Comparison of ENCODE assay signal across 10 cellular contexts in genomic region chr1:205375816-205376545, GRCh38. TPM values are rescaled to one million over a fixed set of nuclear protein-coding genes. Genes with fewer than 3 reads are reported as not detected.
A peak's percentile ranks its signal among the peaks of the same experiment; 100 is the strongest.
DNase-seq lines count a peak whose midpoint lies in the region; ATAC-seq and TF ChIP-seq lines count a peak whose summit lies in the region.
"Had no signal": no experiment of that assay in that cellular context is flagged by ENCODE, and none has a peak within 500 bp of the region (broad histone marks: within the 10 kb centered on the region; RNA-seq: fewer than 3 reads in every experiment).

No MANE protein-coding gene starts in this region.

- no peaks in the 10 kb centered on the region for H3K36me3 Mint-ChIP-seq in mesothelial cell of epicardium

- H3K27ac Mint-ChIP-seq in mesothelial cell of epicardium, result no peak overlapping the region
- H3K27ac Mint-ChIP-seq: B cell had no signal

- peaks cover 39% of the 10 kb centered on the region for H3K4me1 Mint-ChIP-seq in mesothelial cell of epicardium
- H3K4me1 Mint-ChIP-seq: B cell had no signal

- ATAC-seq in PC-3 (peak; percentile 54), HG02938 (IDR thresholded peaks at IDR 0.05; ENCODE audit: unreplicated experiment) (no peak)

- no peaks in the 10 kb centered on the region for H3K9me3 Mint-ChIP-seq in mesothelial cell of epicardium

- TF ChIP-seq CTCF in PC-3 (conservative IDR thresholded peaks at IDR 0.05; ENCODE audit: low read depth, low read length) (no peak; the same call in 1 of the 2 replicates), fibroblast of villous mesenchyme (IDR thresholded peaks at IDR 0.05; ENCODE audit: insufficient read depth, low read depth, low read length) (peak; percentile 13), thyroid gland (IDR thresholded peaks at IDR 0.05) (no peak), mesothelial cell of epicardium (IDR thresholded peaks at IDR 0.05; ENCODE audit: unreplicated experiment) (no peak)

- H3K27me3 ChIP-seq in PC-3 (ENCODE audit: low read length) (peaks cover 4% of the 10 kb centered on the region; the same call in 1 of the 2 replicates), thyroid gland (no peaks in the 10 kb centered on the region)

- TF ChIP-seq POLR2A in thyroid gland (IDR thresholded peaks at IDR 0.05), result peak in 1 of 2 donors; percentile 39

- 38 to 39% methylated on average over 6 of the region's 6 CpGs for WGBS in thyroid gland, 2 donors

- no peak overlapping the region for H3K9ac ChIP-seq in PC-3 (ENCODE audit: low read length)
- H3K9ac ChIP-seq: KMS-11 had no signal

- no peaks in the 10 kb centered on the region for H3K36me3 ChIP-seq in PC-3 (ENCODE audit: low read depth, low read length)
- no peaks in the 10 kb centered on the region for H3K36me3 ChIP-seq in thyroid gland

- H3K4me3 Mint-ChIP-seq in mesothelial cell of epicardium, result no peak overlapping the region
- H3K4me3 Mint-ChIP-seq: B cell had no signal

- no peaks in the 10 kb centered on the region for H4K20me1 ChIP-seq in PC-3 (ENCODE audit: low read length)

- H3F3A ChIP-seq in PC-3 (ENCODE audit: low read length, unreplicated experiment), result peaks cover 5% of the 10 kb centered on the region

- H3K27ac ChIP-seq in PC-3 (ENCODE audit: low read length) (peak overlapping the region; percentile 32), thyroid gland (peak overlapping the region in 2 of 3 donors; percentile 57 to 82)
- H3K27ac ChIP-seq: KMS-11 had no signal

- intact Hi-C loops in PC-3 (cut with micrococcal nuclease) (no loop called here), thyroid gland (cut with DNase I) (no loop called here)

- CTCF ChIA-PET in PC-3 (lab: Charles Lee), result interaction anchor here (0.6 kb wide), 1 partner anchor 272 kb away, joined by 4 read pairs; no protein-coding TSS in a partner anchor

- POLR2A ChIA-PET in PC-3 (lab: Charles Lee; ENCODE audit: unreplicated experiment), result interaction anchor here (0.6 kb wide), 1 partner anchor 15 kb away, joined by 4 read pairs; no protein-coding TSS in a partner anchor

- H3K9me3 ChIP-seq in PC-3 (ENCODE audit: low read length), result no peaks in the 10 kb centered on the region
- no peaks in the 10 kb centered on the region for H3K9me3 ChIP-seq in thyroid gland

- H2AFZ ChIP-seq in PC-3 (ENCODE audit: low read length), result 0 out of 2 replicates have a peak overlapping the region, but pooled peaks have one; percentile 28

- no TSS peak for BruUV-seq in PC-3 (replicated peaks; lab: Mats Ljungman, UMichigan)

- H3K4me3 ChIP-seq in PC-3 (ENCODE audit: low read length), result no peak overlapping the region
- no peak overlapping the region for H3K4me3 ChIP-seq in fibroblast of villous mesenchyme (ENCODE audit: low read depth, low read length)
- no peak overlapping the region for H3K4me3 ChIP-seq in thyroid gland (replicated peaks in 1 of 3)

- H3K4me2 ChIP-seq in PC-3 (ENCODE audit: low read length), result peak overlapping the region; percentile 66
- H3K4me2 ChIP-seq: KMS-11 had no signal

- DNase-seq in NCI-H345 (lab: John Stamatoyannopoulos, UW) (peak; percentile 6), NCI-H345 treated with DMSO at 0.1 percent for 48 hours (lab: John Stamatoyannopoulos, UW; ENCODE audit: unreplicated experiment) (no peak), PC-3 (peak; percentile 87), fibroblast of villous mesenchyme (ENCODE audit: low read depth) (peak; percentile 43), thyroid gland (peak; percentile 35 to 49), mesothelial cell of epicardium (ENCODE audit: low spot score in 2 of 2, unreplicated experiment in 2 of 2) (no peak)
- no peak for DNase-seq in stimulated activated CD4-positive, alpha-beta T cell treated with anti-CD3 and anti-CD28 coated beads, Interleukin-4, amount 100 ng/mL, for 24 hours

- H3K4me1 ChIP-seq in PC-3 (ENCODE audit: insufficient read depth, low read length), result peaks cover 40% of the 10 kb centered on the region
- H3K4me1 ChIP-seq in thyroid gland, result peaks cover 39 to 49% of the 10 kb centered on the region in 2 donors

- no peaks in the 10 kb centered on the region for H3K9me2 ChIP-seq in PC-3 (replicated peaks; ENCODE audit: low read length)

- no peaks in the 10 kb centered on the region for H3K79me2 ChIP-seq in PC-3 (ENCODE audit: low read length)

- peaks cover 14% of the 10 kb centered on the region for H3K27me3 Mint-ChIP-seq in mesothelial cell of epicardium (ENCODE audit: low read depth)

RNA-seq across cellular contexts. Expression of gene KLHDC8A, which starts 19.3 kb away (rescaled TPM):
- total RNA-seq in PC-3 (2014; rRNA removed), result not detected in 2 replicates
- total RNA-seq in fibroblast of villous mesenchyme, result not detected in 2 replicates
- 1 to 10 TPM; 1.1 to 2.0 (median 1.5) TPM for total RNA-seq in thyroid gland
- 0.51 to 1.2 TPM (median 0.79 TPM) in 3 replicates for total RNA-seq in mesothelial cell of epicardium

RNA-seq across cellular contexts. Expression of gene LEMD1, which starts 45.9 kb away (rescaled TPM):
- total RNA-seq in PC-3 (2014; rRNA removed), result 4.0 TPM in 1 of 2 replicates, not detected in the other
- total RNA-seq in fibroblast of villous mesenchyme, result not detected in 2 replicates
- total RNA-seq in thyroid gland, result 1 to 10 TPM in 3 of 4 donors, under 1 TPM in 1; 0.67 to 7.3 (median 6.0) TPM
- 1.3 to 1.9 TPM (median 1.6 TPM) in 3 replicates for total RNA-seq in mesothelial cell of epicardium

RNA-seq across cellular contexts. Expression of gene NUAK2, which starts 54.4 kb away (rescaled TPM):
- total RNA-seq in PC-3 (2014; rRNA removed), result 3.8 and 4.8 TPM in 2 replicates
- 7.1 and 12.1 TPM in 2 replicates for total RNA-seq in fibroblast of villous mesenchyme
- total RNA-seq in thyroid gland, result 10 to 100 TPM; 16.8 to 41.0 (median 26.8) TPM
- 5.7 to 6.2 TPM (median 5.8 TPM) in 3 replicates for total RNA-seq in mesothelial cell of epicardium

Comparison
In these comparisons a context has a peak if more than half of its experiments do, and no peak if none do; other contexts are left out.
1. DNase-seq: peak in NCI-H345 (single experiment), PC-3 (single experiment), fibroblast of villous mesenchyme (single experiment) and thyroid gland (2 of 2); none in NCI-H345 treated with DMSO at 0.1 percent for 48 hours (single experiment), mesothelial cell of epicardium (0 of 2) and stimulated activated CD4-positive, alpha-beta T cell treated with anti-CD3 and anti-CD28 coated beads, Interleukin-4, amount 100 ng/mL, for 24 hours (single experiment).